17 cellular contexts compared by ENCODE assay signal in the genomic region with DNA sequence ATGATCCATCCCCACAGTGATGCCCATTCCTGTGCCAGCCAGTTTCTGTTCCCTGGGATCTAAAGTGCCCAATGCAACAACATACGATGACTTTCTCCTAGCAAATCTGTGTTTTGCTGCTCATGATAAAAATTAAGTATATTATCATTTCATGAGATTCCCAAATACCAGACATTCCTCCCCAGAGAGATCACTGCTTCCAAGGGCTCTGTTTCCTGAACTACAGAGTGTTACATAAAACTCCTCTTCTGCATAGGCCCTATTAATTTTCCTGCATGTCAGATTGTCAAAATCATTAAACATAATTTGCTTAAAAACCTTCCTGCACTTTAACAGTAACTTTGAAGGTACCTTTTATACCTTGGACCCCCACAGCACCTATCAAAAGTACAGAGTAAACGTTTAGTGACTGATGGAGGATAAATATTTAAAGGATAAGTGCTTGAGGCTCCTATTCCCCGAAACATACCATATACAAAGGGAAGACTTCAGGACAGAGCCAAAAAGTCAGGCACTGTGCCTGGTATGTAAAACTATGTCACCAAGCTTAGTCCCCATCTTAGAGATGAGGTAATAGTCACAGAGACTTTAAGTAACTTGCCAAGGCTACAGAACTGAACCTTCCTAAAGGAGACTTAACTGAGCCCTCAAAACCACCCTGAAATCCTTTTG. TPM values are rescaled to one million over a fixed set of nuclear protein-coding genes. Genes with fewer than 3 reads are reported as not detected.
DNase-seq lines count a peak whose midpoint lies in the region; ATAC-seq and TF ChIP-seq lines count a peak whose summit lies in the region.
"Had no signal": no experiment of that assay in that cellular context is flagged by ENCODE, and none has a peak within 500 bp of the region (broad histone marks: within the 10 kb centered on the region; RNA-seq: fewer than 3 reads in every experiment).

No MANE protein-coding gene starts in this region.

- peak overlapping the region; percentile 17; the same call in 1 of the 2 replicates for H3K27ac ChIP-seq in GM23248
- peak overlapping the region; percentile 45 for H3K27ac ChIP-seq in brain microvascular endothelial cell
- H3K27ac ChIP-seq in coronary artery, result peak overlapping the region in 1 of 2 donors; percentile 15

- no peaks in the 10 kb centered on the region for H3K9me2 ChIP-seq in GM23248 (ENCODE audit: insufficient read depth)

- peaks cover 9% of the 10 kb centered on the region for H3K9me3 Mint-ChIP-seq in glutamatergic neuron (ENCODE audit: unreplicated experiment)

- ATAC-seq in omental fat pad (ENCODE audit: low FRiP score), result no peak
- ATAC-seq: Panc1 had no signal

- no peaks in the 10 kb centered on the region for H3K27me3 ChIP-seq in GM23248 (replicated peaks; ENCODE audit: insufficient read depth)
- H3K27me3 ChIP-seq in brain microvascular endothelial cell (replicated peaks), result no peaks in the 10 kb centered on the region

- H3F3A ChIP-seq in GM23248 (ENCODE audit: insufficient read depth), result peaks cover 18% of the 10 kb centered on the region

- H3K4me1 ChIP-seq in GM23248 (ENCODE audit: insufficient read depth), result peaks cover 13% of the 10 kb centered on the region

- in situ Hi-C loops in GM23248 (cut with MboI), result no loop called here
- in situ Hi-C loops in brain microvascular endothelial cell (cut with HindIII; ENCODE audit: low pct_ligation_motif_present, low sequenced_read_pairs), result loop anchor here (25.0 kb wide), 1 partner anchor 363 kb away; no protein-coding TSS in a partner anchor

- no peak overlapping the region for H3K4me3 ChIP-seq in GM23248
- H3K4me3 ChIP-seq in brain microvascular endothelial cell (ENCODE audit: low read depth, low read length), result no peak overlapping the region
- H3K4me3 ChIP-seq in coronary artery, result no peak overlapping the region

- DNase-seq in GM23248, result peak; percentile 40
- DNase-seq in brain microvascular endothelial cell, result peak; percentile 29
- DNase-seq in glutamatergic neuron, result no peak
- DNase-seq in omental fat pad (ENCODE audit: low spot score), result no peak
- DNase-seq in iPS-NIHi7 (ENCODE audit: extremely low spot score), result no peak
- no peak for DNase-seq in coronary artery (ENCODE audit: low spot score)
- DNase-seq in NCI-H1048 (lab: John Stamatoyannopoulos, UW), result no peak
- DNase-seq: Calu3, DMS79, GDM1, H7, Kasumi-1, NCI-H1930, NCI-H2171 treated with DMSO at 0.1 percent for 48 hours, NCI-H510A, SHP77 had no signal

- H3K9me3 ChIP-seq in GM23248 (ENCODE audit: low read depth), result no peaks in the 10 kb centered on the region

- TF ChIP-seq CTCF in brain microvascular endothelial cell (IDR thresholded peaks at IDR 0.05; ENCODE audit: low read depth, low read length, missing control alignments) (no peak), glutamatergic neuron (IDR thresholded peaks at IDR 0.05; ENCODE audit: partially characterized antibody, unreplicated experiment) (no peak), omental fat pad (IDR thresholded peaks at IDR 0.05) (no peak), coronary artery (IDR thresholded peaks at IDR 0.05) (no peak)

- peaks cover 20% of the 10 kb centered on the region for H3K4me1 Mint-ChIP-seq in glutamatergic neuron (ENCODE audit: low read depth, unreplicated experiment)

- H3K36me3 ChIP-seq in GM23248 (ENCODE audit: low read depth) (peaks cover 61% of the 10 kb centered on the region), brain microvascular endothelial cell (replicated peaks) (peaks cover 25% of the 10 kb centered on the region)

- H3K27ac Mint-ChIP-seq in glutamatergic neuron (ENCODE audit: unreplicated experiment), result no peak overlapping the region

- 95 to 96% methylated on average over 3 of the region's 3 CpGs for WGBS in GM23248 (ENCODE audit: low coverage in 1 of 2, low lambda C conversion rate in 2 of 2, missing lambda C conversion rate in 2 of 2), 2 experiments

- H4K20me1 ChIP-seq in GM23248 (ENCODE audit: insufficient read depth), result no peaks in the 10 kb centered on the region

- peak overlapping the region; percentile 3 for H3K4me3 Mint-ChIP-seq in glutamatergic neuron (ENCODE audit: unreplicated experiment)

- no peak overlapping the region for H3K9ac ChIP-seq in GM23248

- peaks cover 5% of the 10 kb centered on the region for H3K27me3 Mint-ChIP-seq in glutamatergic neuron (ENCODE audit: unreplicated experiment)

- peaks cover 15% of the 10 kb centered on the region; the same call in 1 of the 2 replicates for H3K79me2 ChIP-seq in GM23248 (ENCODE audit: insufficient read depth)

- peaks cover 29% of the 10 kb centered on the region for H3K36me3 Mint-ChIP-seq in glutamatergic neuron (ENCODE audit: unreplicated experiment)

- H3K4me2 ChIP-seq in GM23248 (ENCODE audit: unreplicated experiment), result no peak overlapping the region

- H2AFZ ChIP-seq in GM23248, result no peak overlapping the region

RNA-seq across cellular contexts. Expression of a gene that starts 50.2 kb away (rescaled TPM):
- 41.5 and 47.7 TPM in 2 replicates for total RNA-seq in GM23248 (2014; rRNA removed; shearing (Covaris generic))
- 37.8 and 40.2 TPM in 2 replicates for polyA plus RNA-seq in GM23248 (2016; fragmentation: Nextera tagmentation; extraction: Ambion mirVana)
- total RNA-seq in glutamatergic neuron (ENCODE audit: unreplicated experiment) (55.3 TPM), omental fat pad (10 to 100 TPM; 25.8 to 46.0 (median 41.6) TPM)

Comparison
In these comparisons a context has a peak if more than half of its experiments do, and no peak if none do; other contexts are left out.
1. DNase-seq: peak in GM23248 (single experiment) and brain microvascular endothelial cell (single experiment); none in glutamatergic neuron (single experiment), omental fat pad (single experiment), iPS-NIHi7 (single experiment), coronary artery (single experiment) and NCI-H1048 (single experiment).